1 cellular context compared by ENCODE assay signal in the genomic region with DNA sequence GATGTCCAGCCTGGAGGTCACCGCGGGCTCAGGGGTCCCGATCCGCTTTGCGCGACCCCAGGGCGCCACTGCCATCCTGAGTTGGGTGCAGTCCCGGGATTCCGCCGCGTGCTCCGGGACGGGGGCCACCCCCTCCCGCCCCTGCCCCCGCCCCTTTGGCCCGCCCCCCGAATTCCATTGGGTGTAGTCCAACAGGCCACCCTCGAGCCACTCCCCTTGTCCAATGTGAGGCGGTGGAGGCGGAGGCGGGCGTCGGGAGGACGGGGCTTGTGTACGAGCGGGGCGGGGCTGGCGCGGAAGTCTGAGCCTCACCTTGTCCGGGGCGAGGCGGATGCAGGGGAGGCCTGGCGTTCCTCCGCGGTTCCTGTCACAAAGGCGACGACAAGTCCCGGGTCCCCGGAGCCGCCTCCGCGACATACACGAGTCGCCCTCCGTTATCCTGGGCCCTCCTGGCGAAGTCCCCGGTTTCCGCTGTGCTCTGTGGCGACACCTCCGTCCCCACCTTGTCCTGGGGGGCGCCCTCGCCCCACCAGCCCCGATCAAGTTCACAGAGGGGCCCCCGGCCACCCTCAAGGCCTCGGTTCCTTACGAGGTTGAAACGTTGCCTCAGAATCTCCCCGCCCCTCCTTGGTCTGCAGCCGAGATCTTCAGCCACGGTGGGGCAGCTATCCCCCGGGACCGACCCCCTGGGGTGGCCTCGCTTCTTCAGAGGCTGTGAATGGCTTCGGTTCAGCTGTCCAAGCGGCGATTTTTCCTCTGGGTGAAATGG.
TF ChIP-seq lines count a peak whose summit lies in the region.

No MANE protein-coding gene starts in this region.

TF ChIP-seq in HepG2, 621 proteins besides CTCF, POLR2A, EP300 and RAD21 (continued from another document and continues in another):
- TF ChIP-seq, protein P1, sequence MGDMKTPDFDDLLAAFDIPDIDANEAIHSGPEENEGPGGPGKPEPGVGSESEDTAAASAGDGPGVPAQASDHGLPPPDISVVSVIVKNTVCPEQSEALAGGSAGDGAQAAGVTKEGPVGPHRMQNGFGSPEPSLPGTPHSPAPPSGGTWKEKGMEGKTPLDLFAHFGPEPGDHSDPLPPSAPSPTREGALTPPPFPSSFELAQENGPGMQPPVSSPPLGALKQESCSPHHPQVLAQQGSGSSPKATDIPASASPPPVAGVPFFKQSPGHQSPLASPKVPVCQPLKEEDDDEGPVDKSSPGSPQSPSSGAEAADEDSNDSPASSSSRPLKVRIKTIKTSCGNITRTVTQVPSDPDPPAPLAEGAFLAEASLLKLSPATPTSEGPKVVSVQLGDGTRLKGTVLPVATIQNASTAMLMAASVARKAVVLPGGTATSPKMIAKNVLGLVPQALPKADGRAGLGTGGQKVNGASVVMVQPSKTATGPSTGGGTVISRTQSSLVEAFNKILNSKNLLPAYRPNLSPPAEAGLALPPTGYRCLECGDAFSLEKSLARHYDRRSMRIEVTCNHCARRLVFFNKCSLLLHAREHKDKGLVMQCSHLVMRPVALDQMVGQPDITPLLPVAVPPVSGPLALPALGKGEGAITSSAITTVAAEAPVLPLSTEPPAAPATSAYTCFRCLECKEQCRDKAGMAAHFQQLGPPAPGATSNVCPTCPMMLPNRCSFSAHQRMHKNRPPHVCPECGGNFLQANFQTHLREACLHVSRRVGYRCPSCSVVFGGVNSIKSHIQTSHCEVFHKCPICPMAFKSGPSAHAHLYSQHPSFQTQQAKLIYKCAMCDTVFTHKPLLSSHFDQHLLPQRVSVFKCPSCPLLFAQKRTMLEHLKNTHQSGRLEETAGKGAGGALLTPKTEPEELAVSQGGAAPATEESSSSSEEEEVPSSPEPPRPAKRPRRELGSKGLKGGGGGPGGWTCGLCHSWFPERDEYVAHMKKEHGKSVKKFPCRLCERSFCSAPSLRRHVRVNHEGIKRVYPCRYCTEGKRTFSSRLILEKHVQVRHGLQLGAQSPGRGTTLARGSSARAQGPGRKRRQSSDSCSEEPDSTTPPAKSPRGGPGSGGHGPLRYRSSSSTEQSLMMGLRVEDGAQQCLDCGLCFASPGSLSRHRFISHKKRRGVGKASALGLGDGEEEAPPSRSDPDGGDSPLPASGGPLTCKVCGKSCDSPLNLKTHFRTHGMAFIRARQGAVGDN (CRISPR knock-in tag; IDR thresholded peaks at IDR 0.05) = peak; percentile 80
- peak; percentile 41; the same call in 1 of the 2 replicates for TF ChIP-seq ZNF660 (CRISPR knock-in tag; IDR thresholded peaks at IDR 0.05; ENCODE audit: borderline replicate concordance, low read depth)
- no peak for TF ChIP-seq ZIK1 (CRISPR knock-in tag; IDR thresholded peaks at IDR 0.05; ENCODE audit: borderline replicate concordance, low read depth)
- no peak for TF ChIP-seq FLYWCH1 (CRISPR knock-in tag; IDR thresholded peaks at IDR 0.05)
- TF ChIP-seq, protein P2, sequence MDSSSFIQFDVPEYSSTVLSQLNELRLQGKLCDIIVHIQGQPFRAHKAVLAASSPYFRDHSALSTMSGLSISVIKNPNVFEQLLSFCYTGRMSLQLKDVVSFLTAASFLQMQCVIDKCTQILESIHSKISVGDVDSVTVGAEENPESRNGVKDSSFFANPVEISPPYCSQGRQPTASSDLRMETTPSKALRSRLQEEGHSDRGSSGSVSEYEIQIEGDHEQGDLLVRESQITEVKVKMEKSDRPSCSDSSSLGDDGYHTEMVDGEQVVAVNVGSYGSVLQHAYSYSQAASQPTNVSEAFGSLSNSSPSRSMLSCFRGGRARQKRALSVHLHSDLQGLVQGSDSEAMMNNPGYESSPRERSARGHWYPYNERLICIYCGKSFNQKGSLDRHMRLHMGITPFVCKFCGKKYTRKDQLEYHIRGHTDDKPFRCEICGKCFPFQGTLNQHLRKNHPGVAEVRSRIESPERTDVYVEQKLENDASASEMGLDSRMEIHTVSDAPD (CRISPR knock-in tag; IDR thresholded peaks at IDR 0.05) = no peak
- no peak for TF ChIP-seq ZNF703 (CRISPR knock-in tag; IDR thresholded peaks at IDR 0.05; ENCODE audit: borderline replicate concordance)
- peak; percentile 69 for TF ChIP-seq MED1 (CRISPR knock-in tag; IDR thresholded peaks at IDR 0.05)
- no peak for TF ChIP-seq ZNF781 (CRISPR knock-in tag; IDR thresholded peaks at IDR 0.05; ENCODE audit: borderline replicate concordance, not compliant biosample characterization)
- TF ChIP-seq ZSCAN21 (CRISPR knock-in tag; IDR thresholded peaks at IDR 0.05; ENCODE audit: borderline replicate concordance) = no peak; the same call in 1 of the 2 replicates
- TF ChIP-seq ZNF34 (CRISPR knock-in tag; IDR thresholded peaks at IDR 0.05; ENCODE audit: borderline replicate concordance) = no peak
- TF ChIP-seq CENPT (CRISPR knock-in tag; IDR thresholded peaks at IDR 0.05; ENCODE audit: low read depth) = no peak
- TF ChIP-seq, protein P3, sequence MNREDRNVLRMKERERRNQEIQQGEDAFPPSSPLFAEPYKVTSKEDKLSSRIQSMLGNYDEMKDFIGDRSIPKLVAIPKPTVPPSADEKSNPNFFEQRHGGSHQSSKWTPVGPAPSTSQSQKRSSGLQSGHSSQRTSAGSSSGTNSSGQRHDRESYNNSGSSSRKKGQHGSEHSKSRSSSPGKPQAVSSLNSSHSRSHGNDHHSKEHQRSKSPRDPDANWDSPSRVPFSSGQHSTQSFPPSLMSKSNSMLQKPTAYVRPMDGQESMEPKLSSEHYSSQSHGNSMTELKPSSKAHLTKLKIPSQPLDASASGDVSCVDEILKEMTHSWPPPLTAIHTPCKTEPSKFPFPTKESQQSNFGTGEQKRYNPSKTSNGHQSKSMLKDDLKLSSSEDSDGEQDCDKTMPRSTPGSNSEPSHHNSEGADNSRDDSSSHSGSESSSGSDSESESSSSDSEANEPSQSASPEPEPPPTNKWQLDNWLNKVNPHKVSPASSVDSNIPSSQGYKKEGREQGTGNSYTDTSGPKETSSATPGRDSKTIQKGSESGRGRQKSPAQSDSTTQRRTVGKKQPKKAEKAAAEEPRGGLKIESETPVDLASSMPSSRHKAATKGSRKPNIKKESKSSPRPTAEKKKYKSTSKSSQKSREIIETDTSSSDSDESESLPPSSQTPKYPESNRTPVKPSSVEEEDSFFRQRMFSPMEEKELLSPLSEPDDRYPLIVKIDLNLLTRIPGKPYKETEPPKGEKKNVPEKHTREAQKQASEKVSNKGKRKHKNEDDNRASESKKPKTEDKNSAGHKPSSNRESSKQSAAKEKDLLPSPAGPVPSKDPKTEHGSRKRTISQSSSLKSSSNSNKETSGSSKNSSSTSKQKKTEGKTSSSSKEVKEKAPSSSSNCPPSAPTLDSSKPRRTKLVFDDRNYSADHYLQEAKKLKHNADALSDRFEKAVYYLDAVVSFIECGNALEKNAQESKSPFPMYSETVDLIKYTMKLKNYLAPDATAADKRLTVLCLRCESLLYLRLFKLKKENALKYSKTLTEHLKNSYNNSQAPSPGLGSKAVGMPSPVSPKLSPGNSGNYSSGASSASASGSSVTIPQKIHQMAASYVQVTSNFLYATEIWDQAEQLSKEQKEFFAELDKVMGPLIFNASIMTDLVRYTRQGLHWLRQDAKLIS (CRISPR knock-in tag; IDR thresholded peaks at IDR 0.05) = peak; percentile 82
- TF ChIP-seq, protein P4, sequence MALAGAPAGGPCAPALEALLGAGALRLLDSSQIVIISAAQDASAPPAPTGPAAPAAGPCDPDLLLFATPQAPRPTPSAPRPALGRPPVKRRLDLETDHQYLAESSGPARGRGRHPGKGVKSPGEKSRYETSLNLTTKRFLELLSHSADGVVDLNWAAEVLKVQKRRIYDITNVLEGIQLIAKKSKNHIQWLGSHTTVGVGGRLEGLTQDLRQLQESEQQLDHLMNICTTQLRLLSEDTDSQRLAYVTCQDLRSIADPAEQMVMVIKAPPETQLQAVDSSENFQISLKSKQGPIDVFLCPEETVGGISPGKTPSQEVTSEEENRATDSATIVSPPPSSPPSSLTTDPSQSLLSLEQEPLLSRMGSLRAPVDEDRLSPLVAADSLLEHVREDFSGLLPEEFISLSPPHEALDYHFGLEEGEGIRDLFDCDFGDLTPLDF (CRISPR knock-in tag; IDR thresholded peaks at IDR 0.05) = no peak
- TF ChIP-seq, protein P5, sequence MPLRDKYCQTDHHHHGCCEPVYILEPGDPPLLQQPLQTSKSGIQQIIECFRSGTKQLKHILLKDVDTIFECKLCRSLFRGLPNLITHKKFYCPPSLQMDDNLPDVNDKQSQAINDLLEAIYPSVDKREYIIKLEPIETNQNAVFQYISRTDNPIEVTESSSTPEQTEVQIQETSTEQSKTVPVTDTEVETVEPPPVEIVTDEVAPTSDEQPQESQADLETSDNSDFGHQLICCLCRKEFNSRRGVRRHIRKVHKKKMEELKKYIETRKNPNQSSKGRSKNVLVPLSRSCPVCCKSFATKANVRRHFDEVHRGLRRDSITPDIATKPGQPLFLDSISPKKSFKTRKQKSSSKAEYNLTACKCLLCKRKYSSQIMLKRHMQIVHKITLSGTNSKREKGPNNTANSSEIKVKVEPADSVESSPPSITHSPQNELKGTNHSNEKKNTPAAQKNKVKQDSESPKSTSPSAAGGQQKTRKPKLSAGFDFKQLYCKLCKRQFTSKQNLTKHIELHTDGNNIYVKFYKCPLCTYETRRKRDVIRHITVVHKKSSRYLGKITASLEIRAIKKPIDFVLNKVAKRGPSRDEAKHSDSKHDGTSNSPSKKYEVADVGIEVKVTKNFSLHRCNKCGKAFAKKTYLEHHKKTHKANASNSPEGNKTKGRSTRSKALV (CRISPR knock-in tag; IDR thresholded peaks at IDR 0.05) = no peak
- peak; percentile 55; the same call in 1 of the 2 replicates for TF ChIP-seq KDM2A (CRISPR knock-in tag; IDR thresholded peaks at IDR 0.05; ENCODE audit: borderline replicate concordance, low read depth)
- TF ChIP-seq ZNF230 (CRISPR knock-in tag; IDR thresholded peaks at IDR 0.05) = peak; percentile 64; the same call in 1 of the 2 replicates
- no peak for TF ChIP-seq IRX3 (CRISPR knock-in tag; IDR thresholded peaks at IDR 0.05; ENCODE audit: borderline replicate concordance, low read depth)
- TF ChIP-seq SSRP1 (CRISPR knock-in tag; IDR thresholded peaks at IDR 0.05) = no peak
- TF ChIP-seq, protein P6, sequence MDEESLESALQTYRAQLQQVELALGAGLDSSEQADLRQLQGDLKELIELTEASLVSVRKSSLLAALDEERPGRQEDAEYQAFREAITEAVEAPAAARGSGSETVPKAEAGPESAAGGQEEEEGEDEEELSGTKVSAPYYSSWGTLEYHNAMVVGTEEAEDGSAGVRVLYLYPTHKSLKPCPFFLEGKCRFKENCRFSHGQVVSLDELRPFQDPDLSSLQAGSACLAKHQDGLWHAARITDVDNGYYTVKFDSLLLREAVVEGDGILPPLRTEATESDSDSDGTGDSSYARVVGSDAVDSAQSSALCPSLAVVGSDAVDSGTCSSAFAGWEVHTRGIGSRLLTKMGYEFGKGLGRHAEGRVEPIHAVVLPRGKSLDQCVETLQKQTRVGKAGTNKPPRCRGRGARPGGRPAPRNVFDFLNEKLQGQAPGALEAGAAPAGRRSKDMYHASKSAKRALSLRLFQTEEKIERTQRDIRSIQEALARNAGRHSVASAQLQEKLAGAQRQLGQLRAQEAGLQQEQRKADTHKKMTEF (CRISPR knock-in tag; IDR thresholded peaks at IDR 0.05) = peak; percentile 30
- no peak for TF ChIP-seq ZNF841 (CRISPR knock-in tag; IDR thresholded peaks at IDR 0.05; ENCODE audit: borderline replicate concordance)
- peak; percentile 27; the same call in 1 of the 2 replicates for TF ChIP-seq RXRA (CRISPR knock-in tag; IDR thresholded peaks at IDR 0.05)
- no peak for TF ChIP-seq NONO (IDR thresholded peaks at IDR 0.05)
- peak; percentile 23 for TF ChIP-seq NONO (CRISPR knock-in tag; conservative IDR thresholded peaks at IDR 0.05)
- TF ChIP-seq, protein P7, sequence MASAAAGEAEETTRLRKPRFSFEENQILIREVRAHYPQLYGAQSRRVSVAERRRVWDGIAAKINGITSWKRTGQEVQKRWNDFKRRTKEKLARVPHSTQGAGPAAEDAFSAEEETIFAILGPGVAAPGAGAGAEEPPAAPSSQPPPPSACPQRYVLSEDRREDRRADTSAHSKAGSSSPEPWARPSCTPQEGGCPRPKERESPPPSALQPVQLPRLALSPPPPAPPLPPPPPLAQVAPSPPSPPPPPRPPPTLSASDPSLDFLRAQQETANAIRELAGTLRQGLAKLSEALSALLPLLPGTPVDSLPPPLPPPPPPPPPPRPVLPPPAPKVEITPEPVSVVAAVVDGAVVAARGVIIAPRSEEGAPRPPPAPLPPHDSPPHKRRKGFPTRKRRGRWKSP (CRISPR knock-in tag; IDR thresholded peaks at IDR 0.05) = no peak
- TF ChIP-seq, protein P8, sequence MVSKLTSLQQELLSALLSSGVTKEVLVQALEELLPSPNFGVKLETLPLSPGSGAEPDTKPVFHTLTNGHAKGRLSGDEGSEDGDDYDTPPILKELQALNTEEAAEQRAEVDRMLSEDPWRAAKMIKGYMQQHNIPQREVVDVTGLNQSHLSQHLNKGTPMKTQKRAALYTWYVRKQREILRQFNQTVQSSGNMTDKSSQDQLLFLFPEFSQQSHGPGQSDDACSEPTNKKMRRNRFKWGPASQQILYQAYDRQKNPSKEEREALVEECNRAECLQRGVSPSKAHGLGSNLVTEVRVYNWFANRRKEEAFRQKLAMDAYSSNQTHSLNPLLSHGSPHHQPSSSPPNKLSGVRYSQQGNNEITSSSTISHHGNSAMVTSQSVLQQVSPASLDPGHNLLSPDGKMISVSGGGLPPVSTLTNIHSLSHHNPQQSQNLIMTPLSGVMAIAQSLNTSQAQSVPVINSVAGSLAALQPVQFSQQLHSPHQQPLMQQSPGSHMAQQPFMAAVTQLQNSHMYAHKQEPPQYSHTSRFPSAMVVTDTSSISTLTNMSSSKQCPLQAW (CRISPR knock-in tag; IDR thresholded peaks at IDR 0.05) = no peak
- TF ChIP-seq, protein P9, sequence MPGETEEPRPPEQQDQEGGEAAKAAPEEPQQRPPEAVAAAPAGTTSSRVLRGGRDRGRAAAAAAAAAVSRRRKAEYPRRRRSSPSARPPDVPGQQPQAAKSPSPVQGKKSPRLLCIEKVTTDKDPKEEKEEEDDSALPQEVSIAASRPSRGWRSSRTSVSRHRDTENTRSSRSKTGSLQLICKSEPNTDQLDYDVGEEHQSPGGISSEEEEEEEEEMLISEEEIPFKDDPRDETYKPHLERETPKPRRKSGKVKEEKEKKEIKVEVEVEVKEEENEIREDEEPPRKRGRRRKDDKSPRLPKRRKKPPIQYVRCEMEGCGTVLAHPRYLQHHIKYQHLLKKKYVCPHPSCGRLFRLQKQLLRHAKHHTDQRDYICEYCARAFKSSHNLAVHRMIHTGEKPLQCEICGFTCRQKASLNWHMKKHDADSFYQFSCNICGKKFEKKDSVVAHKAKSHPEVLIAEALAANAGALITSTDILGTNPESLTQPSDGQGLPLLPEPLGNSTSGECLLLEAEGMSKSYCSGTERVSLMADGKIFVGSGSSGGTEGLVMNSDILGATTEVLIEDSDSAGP (CRISPR knock-in tag; IDR thresholded peaks at IDR 0.05; ENCODE audit: borderline replicate concordance) = peak; percentile 27; the same call in 1 of the 2 replicates
- TF ChIP-seq, protein P10, sequence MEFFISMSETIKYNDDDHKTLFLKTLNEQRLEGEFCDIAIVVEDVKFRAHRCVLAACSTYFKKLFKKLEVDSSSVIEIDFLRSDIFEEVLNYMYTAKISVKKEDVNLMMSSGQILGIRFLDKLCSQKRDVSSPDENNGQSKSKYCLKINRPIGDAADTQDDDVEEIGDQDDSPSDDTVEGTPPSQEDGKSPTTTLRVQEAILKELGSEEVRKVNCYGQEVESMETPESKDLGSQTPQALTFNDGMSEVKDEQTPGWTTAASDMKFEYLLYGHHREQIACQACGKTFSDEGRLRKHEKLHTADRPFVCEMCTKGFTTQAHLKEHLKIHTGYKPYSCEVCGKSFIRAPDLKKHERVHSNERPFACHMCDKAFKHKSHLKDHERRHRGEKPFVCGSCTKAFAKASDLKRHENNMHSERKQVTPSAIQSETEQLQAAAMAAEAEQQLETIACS (CRISPR knock-in tag; IDR thresholded peaks at IDR 0.05) = no peak
- TF ChIP-seq, protein P11, sequence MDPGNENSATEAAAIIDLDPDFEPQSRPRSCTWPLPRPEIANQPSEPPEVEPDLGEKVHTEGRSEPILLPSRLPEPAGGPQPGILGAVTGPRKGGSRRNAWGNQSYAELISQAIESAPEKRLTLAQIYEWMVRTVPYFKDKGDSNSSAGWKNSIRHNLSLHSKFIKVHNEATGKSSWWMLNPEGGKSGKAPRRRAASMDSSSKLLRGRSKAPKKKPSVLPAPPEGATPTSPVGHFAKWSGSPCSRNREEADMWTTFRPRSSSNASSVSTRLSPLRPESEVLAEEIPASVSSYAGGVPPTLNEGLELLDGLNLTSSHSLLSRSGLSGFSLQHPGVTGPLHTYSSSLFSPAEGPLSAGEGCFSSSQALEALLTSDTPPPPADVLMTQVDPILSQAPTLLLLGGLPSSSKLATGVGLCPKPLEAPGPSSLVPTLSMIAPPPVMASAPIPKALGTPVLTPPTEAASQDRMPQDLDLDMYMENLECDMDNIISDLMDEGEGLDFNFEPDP (CRISPR knock-in tag; conservative IDR thresholded peaks at IDR 0.05) = no peak
